17 cellular contexts compared by ENCODE assay signal in the genomic region with DNA sequence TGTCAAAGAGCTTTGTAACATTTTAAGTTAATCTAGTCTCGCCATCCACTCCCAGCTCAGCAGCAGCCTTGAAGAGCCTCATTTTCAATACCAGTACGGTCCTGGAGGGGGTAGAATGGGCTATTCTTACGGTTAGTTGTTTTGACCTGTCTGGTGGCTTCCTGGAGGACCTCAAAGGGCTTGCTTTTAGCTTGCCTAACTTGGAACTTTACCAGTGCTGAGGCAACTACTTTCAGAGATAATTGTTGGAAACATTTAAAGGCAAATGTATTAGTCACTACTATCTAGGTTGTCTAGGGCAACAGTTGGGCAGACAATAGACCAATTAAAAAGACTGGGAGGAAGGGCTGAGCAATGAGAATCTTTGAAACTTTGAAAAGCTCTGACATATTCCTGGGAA. TPM values are rescaled to one million over a fixed set of nuclear protein-coding genes. Genes with fewer than 3 reads are reported as not detected.
DNase-seq lines count a peak whose midpoint lies in the region; TF ChIP-seq lines count a peak whose summit lies in the region.
"Had no signal": no experiment of that assay in that cellular context is flagged by ENCODE, and none has a peak within 500 bp of the region (broad histone marks: within the 10 kb centered on the region; RNA-seq: fewer than 3 reads in every experiment).

No MANE protein-coding gene starts in this region.

- H3K4me1 ChIP-seq in cardiac muscle cell (ENCODE audit: low read depth) (no peaks in the 10 kb centered on the region), left ventricle myocardium inferior (no peaks in the 10 kb centered on the region)
- no peaks in the 10 kb centered on the region for H3K4me1 ChIP-seq in effector memory CD4-positive, alpha-beta T cell (ENCODE audit: control insufficient read depth, insufficient read depth, low read length, poor library complexity, severe bottlenecking)
- H3K4me1 ChIP-seq: A549, heart left ventricle had no signal

- DNase-seq in cardiac muscle cell (ENCODE audit: low read depth in 1 of 2, low spot score in 1 of 2) (peak in 1 of 2 donors; percentile 89), left ventricle myocardium inferior (no peak), amniotic epithelial cell (ENCODE audit: low read depth) (peak; percentile 80), fibroblast of mammary gland (ENCODE audit: low read depth) (peak; percentile 52), type B pancreatic cell (ENCODE audit: extremely low spot score, unreplicated experiment) (no peak), NCI-H345 (lab: John Stamatoyannopoulos, UW) (no peak)
- DNase-seq in effector memory CD4-positive, alpha-beta T cell: no peak
- no peak for DNase-seq in stimulated activated CD4-positive, alpha-beta T cell treated with anti-CD3 and anti-CD28 coated beads, Interleukin-1b, Interleukin-23, amount 100 ng/mL, for 48 hours
- DNase-seq: activated CD4-positive, alpha-beta T cell treated with anti-CD3 and anti-CD28 coated beads, Interleukin-2, amount 50 U/mL, for 48 hours; activated naive CD8-positive, alpha-beta T cell treated with anti-CD3 and anti-CD28 coated beads for 36 hours; activated T-cell treated with anti-CD3 and anti-CD28 coated beads, Interleukin-2, amount 50 U/mL, for 72 hours; CD4-positive, alpha-beta T cell; heart left ventricle; kidney glomerular epithelial cell; NCI-H1694 treated with DMSO at 0.1 percent for 48 hours; NCI-H82 had no signal

- H3K4me3 Mint-ChIP-seq in type B pancreatic cell: no peak overlapping the region
- H3K4me3 Mint-ChIP-seq: activated naive CD8-positive, alpha-beta T cell treated with anti-CD3 and anti-CD28 coated beads for 36 hours; activated T-cell treated with anti-CD3 and anti-CD28 coated beads, Interleukin-2, amount 50 U/mL, for 72 hours; CD4-positive, alpha-beta T cell had no signal

- no peaks in the 10 kb centered on the region for H3K27me3 ChIP-seq in cardiac muscle cell
- H3K27me3 ChIP-seq in left ventricle myocardium inferior (ENCODE audit: low read depth): no peaks in the 10 kb centered on the region
- no peaks in the 10 kb centered on the region for H3K27me3 ChIP-seq in effector memory CD4-positive, alpha-beta T cell (replicated peaks; ENCODE audit: control insufficient read depth, insufficient read depth, low read length, poor library complexity, severe bottlenecking)
- H3K27me3 ChIP-seq: heart left ventricle had no signal

- TF ChIP-seq CTCF in cardiac muscle cell (IDR thresholded peaks at IDR 0.05; ENCODE audit: low read depth, low read length) (peak; percentile 14), left ventricle myocardium inferior (IDR thresholded peaks at IDR 0.05; ENCODE audit: borderline replicate concordance) (no peak), fibroblast of mammary gland (conservative IDR thresholded peaks at IDR 0.05; ENCODE audit: control insufficient read depth, insufficient read depth, low read depth, low read length) (peak; percentile 2), type B pancreatic cell (conservative IDR thresholded peaks at IDR 0.05) (peak; percentile 19)

- no peak overlapping the region for H3K4me3 ChIP-seq in cardiac muscle cell
- no peak overlapping the region for H3K4me3 ChIP-seq in left ventricle myocardium inferior
- no peak overlapping the region for H3K4me3 ChIP-seq in fibroblast of mammary gland (ENCODE audit: control insufficient read depth, low read depth, low read length)
- no peak overlapping the region for H3K4me3 ChIP-seq in effector memory CD4-positive, alpha-beta T cell (ENCODE audit: insufficient read depth, low read depth, low read length, poor library complexity, severe bottlenecking)
- H3K4me3 ChIP-seq: A549, heart left ventricle had no signal

- H3K27ac Mint-ChIP-seq in type B pancreatic cell: no peak overlapping the region
- H3K27ac Mint-ChIP-seq: activated naive CD8-positive, alpha-beta T cell treated with anti-CD3 and anti-CD28 coated beads for 36 hours; activated T-cell treated with anti-CD3 and anti-CD28 coated beads, Interleukin-2, amount 50 U/mL, for 72 hours; CD4-positive, alpha-beta T cell had no signal

- no peak overlapping the region for H3K27ac ChIP-seq in cardiac muscle cell
- no peak overlapping the region for H3K27ac ChIP-seq in left ventricle myocardium inferior (replicated peaks)
- H3K27ac ChIP-seq in effector memory CD4-positive, alpha-beta T cell (ENCODE audit: insufficient read depth, low read length, poor library complexity, severe bottlenecking): no peak overlapping the region
- H3K27ac ChIP-seq: A549, heart left ventricle had no signal

- no peaks in the 10 kb centered on the region for H3K4me1 Mint-ChIP-seq in type B pancreatic cell (ENCODE audit: unreplicated experiment)
- H3K4me1 Mint-ChIP-seq: activated naive CD8-positive, alpha-beta T cell treated with anti-CD3 and anti-CD28 coated beads for 36 hours had no signal

- H3K36me3 Mint-ChIP-seq in type B pancreatic cell: peaks cover 18% of the 10 kb centered on the region

- peaks cover 8% of the 10 kb centered on the region for H3K9me3 Mint-ChIP-seq in type B pancreatic cell

- no peaks in the 10 kb centered on the region for H3K27me3 Mint-ChIP-seq in type B pancreatic cell
- H3K27me3 Mint-ChIP-seq: activated naive CD8-positive, alpha-beta T cell treated with anti-CD3 and anti-CD28 coated beads for 36 hours had no signal

- intact Hi-C loops in left ventricle myocardium inferior (cut with micrococcal nuclease): no loop called here

- H3K9me3 ChIP-seq in cardiac muscle cell (ENCODE audit: low read depth): no peaks in the 10 kb centered on the region
- peaks cover 27% of the 10 kb centered on the region for H3K9me3 ChIP-seq in left ventricle myocardium inferior (replicated peaks)
- no peaks in the 10 kb centered on the region for H3K9me3 ChIP-seq in effector memory CD4-positive, alpha-beta T cell (ENCODE audit: control insufficient read depth, low read length)
- H3K9me3 ChIP-seq: A549 had no signal

- H3K36me3 ChIP-seq in cardiac muscle cell (no peaks in the 10 kb centered on the region), left ventricle myocardium inferior (no peaks in the 10 kb centered on the region)
- no peaks in the 10 kb centered on the region for H3K36me3 ChIP-seq in effector memory CD4-positive, alpha-beta T cell (ENCODE audit: control insufficient read depth, insufficient read depth, low read length)

RNA-seq across cellular contexts. Expression of a gene that starts 56.0 kb away (rescaled TPM):
- total RNA-seq in cardiac muscle cell: 3.8 and 7.8 TPM in 2 replicates
- polyA plus RNA-seq in cardiac muscle cell: 6.7 and 7.7 TPM in 2 replicates
- total RNA-seq in left ventricle myocardium inferior: 7.8 TPM
- total RNA-seq in type B pancreatic cell (ENCODE audit: low replicate concordance): 21.1 and 27.5 TPM in 2 replicates
- total RNA-seq: CD4-positive, alpha-beta T cell had no signal

Comparison
In these comparisons a context has a peak if more than half of its experiments do, and no peak if none do; other contexts are left out.
1. DNase-seq: peak in amniotic epithelial cell (single experiment) and fibroblast of mammary gland (single experiment); none in left ventricle myocardium inferior (single experiment), type B pancreatic cell (single experiment), effector memory CD4-positive, alpha-beta T cell (0 of 3), NCI-H345 (single experiment) and stimulated activated CD4-positive, alpha-beta T cell treated with anti-CD3 and anti-CD28 coated beads, Interleukin-1b, Interleukin-23, amount 100 ng/mL, for 48 hours (single experiment).